ENCODE assay signal across 1 cellular context in genomic region chr13:113562085-113562749, GRCh38.
A peak's percentile ranks its signal among the peaks of the same experiment; 100 is the strongest.
TF ChIP-seq lines count a peak whose summit lies in the region.

No MANE protein-coding gene starts in this region.

TF ChIP-seq in HepG2, 621 proteins besides CTCF, POLR2A, EP300 and RAD21 (continued from another document and continues in another):
- TF ChIP-seq PRDM4 (CRISPR knock-in tag; IDR thresholded peaks at IDR 0.05; ENCODE audit: borderline replicate concordance) (no peak), ZSCAN20 (CRISPR knock-in tag; IDR thresholded peaks at IDR 0.05; ENCODE audit: borderline replicate concordance) (no peak), ERF (CRISPR knock-in tag; IDR thresholded peaks at IDR 0.05) (peak; percentile 48; the same call in 1 of the 2 replicates), ZBTB38 (CRISPR knock-in tag; IDR thresholded peaks at IDR 0.05) (peak; percentile 36; the same call in 1 of the 2 replicates), ZNF556 (CRISPR knock-in tag; IDR thresholded peaks at IDR 0.05; ENCODE audit: borderline replicate concordance) (peak; percentile 46; the same call in 1 of the 2 replicates), CREB1 (IDR thresholded peaks at IDR 0.05) (no peak), CREB1 (CRISPR knock-in tag; IDR thresholded peaks at IDR 0.05) (no peak), STAG1 (CRISPR knock-in tag; IDR thresholded peaks at IDR 0.05) (peak; percentile 88), XRCC5 (optimal IDR thresholded peaks at IDR 0.05; ENCODE audit: low read length) (peak; percentile 47), ZNF230 (CRISPR knock-in tag; IDR thresholded peaks at IDR 0.05) (0 out of 2 replicates have a peak, but pooled peaks have one; percentile 52), SMAD9 (CRISPR knock-in tag; IDR thresholded peaks at IDR 0.05) (no peak), ZNF432 (CRISPR knock-in tag; IDR thresholded peaks at IDR 0.05; ENCODE audit: borderline replicate concordance) (no peak), GLMP (CRISPR knock-in tag; IDR thresholded peaks at IDR 0.05; ENCODE audit: borderline replicate concordance) (no peak), ZGPAT (CRISPR knock-in tag; IDR thresholded peaks at IDR 0.05) (peak; percentile 52; the same call in 1 of the 2 replicates), KLF16 (CRISPR knock-in tag; IDR thresholded peaks at IDR 0.05) (no peak), MTF2 (CRISPR knock-in tag; IDR thresholded peaks at IDR 0.05; ENCODE audit: borderline replicate concordance) (0 out of 2 replicates have a peak, but pooled peaks have one; percentile 33), ZNF691 (CRISPR knock-in tag; IDR thresholded peaks at IDR 0.05; ENCODE audit: borderline replicate concordance, low read depth) (peak; percentile 55; the same call in 1 of the 2 replicates), SMAD1 (CRISPR knock-in tag; IDR thresholded peaks at IDR 0.05; ENCODE audit: borderline replicate concordance, low read depth) (0 out of 2 replicates have a peak, but pooled peaks have one; percentile 44), GATAD2A (CRISPR knock-in tag; IDR thresholded peaks at IDR 0.05) (0 out of 2 replicates have a peak, but pooled peaks have one; percentile 15), CBX1 (IDR thresholded peaks at IDR 0.05; ENCODE audit: low read depth) (peak; percentile 37), NONO (IDR thresholded peaks at IDR 0.05) (no peak), NONO (CRISPR knock-in tag; conservative IDR thresholded peaks at IDR 0.05) (peak; percentile 35; the same call in 1 of the 2 replicates), DRAP1 (CRISPR knock-in tag; IDR thresholded peaks at IDR 0.05) (0 out of 2 replicates have a peak, but pooled peaks have one; percentile 28), ZNF687 (CRISPR knock-in tag; IDR thresholded peaks at IDR 0.05) (peak; percentile 71), MEIS1 (CRISPR knock-in tag; IDR thresholded peaks at IDR 0.05; ENCODE audit: borderline replicate concordance) (0 out of 2 replicates have a peak, but pooled peaks have one; percentile 58), RFXANK (CRISPR knock-in tag; IDR thresholded peaks at IDR 0.05) (no peak), SMC3 (IDR thresholded peaks at IDR 0.05; ENCODE audit: low read length) (peak; percentile 66), ZBTB4 (CRISPR knock-in tag; IDR thresholded peaks at IDR 0.05; ENCODE audit: borderline replicate concordance) (peak; percentile 82; the same call in 1 of the 2 replicates), MAX (IDR thresholded peaks at IDR 0.05) (peak; percentile 15; the same call in 1 of the 2 replicates), RNF219 (CRISPR knock-in tag; IDR thresholded peaks at IDR 0.05) (no peak), ZBTB7A (CRISPR knock-in tag; IDR thresholded peaks at IDR 0.05) (peak; percentile 39; the same call in 1 of the 2 replicates), ZNF605 (CRISPR knock-in tag; IDR thresholded peaks at IDR 0.05) (peak; percentile 41; the same call in 1 of the 2 replicates), GTF3A (CRISPR knock-in tag; conservative IDR thresholded peaks at IDR 0.05) (no peak), ZSCAN29 (CRISPR knock-in tag; conservative IDR thresholded peaks at IDR 0.05) (0 out of 2 replicates have a peak, but pooled peaks have one; percentile 31), BHLHE40 (IDR thresholded peaks at IDR 0.05; ENCODE audit: low read length) (peak; percentile 38; the same call in 1 of the 2 replicates), ZNF446 (CRISPR knock-in tag; IDR thresholded peaks at IDR 0.05) (no peak), TSC22D2 (CRISPR knock-in tag; IDR thresholded peaks at IDR 0.05; ENCODE audit: borderline replicate concordance) (peak; percentile 67; the same call in 1 of the 2 replicates), KMT2A (CRISPR knock-in tag; IDR thresholded peaks at IDR 0.05) (0 out of 2 replicates have a peak, but pooled peaks have one; percentile 24), ZNF362 (CRISPR knock-in tag; IDR thresholded peaks at IDR 0.05; ENCODE audit: borderline replicate concordance) (peak; percentile 23; the same call in 1 of the 2 replicates), FOXC1 (CRISPR knock-in tag; IDR thresholded peaks at IDR 0.05; ENCODE audit: borderline replicate concordance) (0 out of 2 replicates have a peak, but pooled peaks have one; percentile 63), KDM5B (CRISPR knock-in tag; IDR thresholded peaks at IDR 0.05; ENCODE audit: borderline replicate concordance) (peak; percentile 57; the same call in 1 of the 2 replicates), NR0B2 (CRISPR knock-in tag; IDR thresholded peaks at IDR 0.05) (no peak), ELF1 (CRISPR knock-in tag; IDR thresholded peaks at IDR 0.05) (no peak), HNRNPUL1 (IDR thresholded peaks at IDR 0.05; ENCODE audit: low read depth, low read length) (no peak), NR2F1 (CRISPR knock-in tag; IDR thresholded peaks at IDR 0.05) (no peak), ZNF788 (CRISPR knock-in tag; IDR thresholded peaks at IDR 0.05; ENCODE audit: borderline replicate concordance) (0 out of 2 replicates have a peak, but pooled peaks have one; percentile 22)
